ENCODE assay signal across 14 cellular contexts in genomic region chr5:61245486-61245885, GRCh38.
DNase-seq lines count a peak whose midpoint lies in the region; ATAC-seq, FAIRE-seq and TF ChIP-seq lines count a peak whose summit lies in the region.
"Had no signal": no experiment of that assay in that cellular context is flagged by ENCODE, and none has a peak within 500 bp of the region (broad histone marks: within the 10 kb centered on the region; RNA-seq: fewer than 3 reads in every experiment).

No MANE protein-coding gene starts in this region.

- ATAC-seq in HepG2, result no peak
- no peak for ATAC-seq in GM18868 (IDR thresholded peaks at IDR 0.05; ENCODE audit: unreplicated experiment)
- ATAC-seq: natural killer cell; stimulated activated effector memory CD8-positive, alpha-beta T cell treated with anti-CD3 and anti-CD28 coated beads, Interleukin-12 subunit alpha, Interleukin-12 subunit beta, amount 100 ng/mL, for 72 hours had no signal

- H3K27me3 ChIP-seq in BE2C (no peaks in the 10 kb centered on the region), HepG2 (ENCODE audit: control insufficient read depth in 1 of 2, insufficient read depth in 2 of 2, low read length in 2 of 2) (0 out of 5 replicates have a peak, but pooled peaks cover 0 to 4% of the 10 kb centered on the region in 2 experiments)

- TF ChIP-seq RAD21 in HepG2 (CRISPR knock-in tag; IDR thresholded peaks at IDR 0.05), result no peak

- no peak for TF ChIP-seq POLR2A in HepG2 (IDR thresholded peaks at IDR 0.05; ENCODE audit: insufficient read depth in 1 of 2, low read depth in 2 of 2, low read length in 2 of 2)

- no peaks in the 10 kb centered on the region for H4K20me1 ChIP-seq in HepG2 (ENCODE audit: insufficient read depth, low read length)

- intact Hi-C loops in MCF 10A (cut with micrococcal nuclease), result no loop called here
- intact Hi-C loops in HepG2 (cut with micrococcal nuclease; ENCODE audit: unreplicated experiment), result no loop called here
- intact Hi-C loops in CD14-positive monocyte (cut with micrococcal nuclease), result no loop called here

- H3K36me3 Mint-ChIP-seq in MCF 10A (ENCODE audit: insufficient read depth, unreplicated experiment), result no peaks in the 10 kb centered on the region
- H3K36me3 Mint-ChIP-seq in CD14-positive monocyte, result peaks cover 1 to 2% of the 10 kb centered on the region in 2 donors
- H3K36me3 Mint-ChIP-seq: activated naive CD4-positive, alpha-beta T cell treated with anti-CD3 and anti-CD28 coated beads, Interleukin-2, amount 50 U/mL, for 24 hours; natural killer cell; stimulated activated effector memory CD8-positive, alpha-beta T cell treated with anti-CD3 and anti-CD28 coated beads, Interleukin-12 subunit alpha, Interleukin-12 subunit beta, amount 100 ng/mL, for 72 hours had no signal

- TF ChIP-seq CTCF in BE2C (IDR thresholded peaks at IDR 0.05; ENCODE audit: low read depth, low read length), result no peak
- no peak for TF ChIP-seq CTCF in MCF 10A (IDR thresholded peaks at IDR 0.05; ENCODE audit: unreplicated experiment)
- TF ChIP-seq CTCF in HepG2 (CRISPR knock-in tag; IDR thresholded peaks at IDR 0.05), result no peak
- TF ChIP-seq CTCF in CD14-positive monocyte (IDR thresholded peaks at IDR 0.05), result no peak

- no peak for TF ChIP-seq EP300 in HepG2 (IDR thresholded peaks at IDR 0.05; ENCODE audit: low read depth in 2 of 2, low read length in 2 of 2)
- TF ChIP-seq EP300 in HepG2 (CRISPR knock-in tag; IDR thresholded peaks at IDR 0.05; ENCODE audit: borderline replicate concordance), result no peak

- H3K4me3 ChIP-seq in BE2C (ENCODE audit: low read depth, low read length) (peak overlapping the region; percentile 25), HepG2 (replicated peaks in 1 of 3; ENCODE audit: insufficient read depth in 1 of 3, low read depth in 2 of 3, low read length in 3 of 3) (no peak overlapping the region)

- H3K27me3 Mint-ChIP-seq in MCF 10A (ENCODE audit: insufficient read depth, unreplicated experiment) (no peaks in the 10 kb centered on the region), CD14-positive monocyte (ENCODE audit: low read depth in 3 of 3) (peaks cover 0 to 2% (median 0%) of the 10 kb centered on the region in 3 donors)

- no peak overlapping the region for H3K9ac ChIP-seq in HepG2 (ENCODE audit: insufficient read depth, low read depth, low read length)

- H3K27ac Mint-ChIP-seq in MCF 10A (ENCODE audit: low read depth, unreplicated experiment) (no peak overlapping the region), CD14-positive monocyte (no peak overlapping the region)
- H3K27ac Mint-ChIP-seq: activated naive CD4-positive, alpha-beta T cell treated with anti-CD3 and anti-CD28 coated beads, Interleukin-2, amount 50 U/mL, for 24 hours; CD4-positive, alpha-beta T cell; natural killer cell; stimulated activated effector memory CD8-positive, alpha-beta T cell treated with anti-CD3 and anti-CD28 coated beads, Interleukin-12 subunit alpha, Interleukin-12 subunit beta, amount 100 ng/mL, for 72 hours had no signal

- H2AFZ ChIP-seq in HepG2 (ENCODE audit: low read length), result no peak overlapping the region

- H3K27ac ChIP-seq in HepG2 (ENCODE audit: extremely low read length, insufficient read depth, low read length), result no peak overlapping the region

- in situ Hi-C loops in HepG2 (cut with HindIII; ENCODE audit: extremely low pct_ligation_motif_present, low pct_unique_long_range_greater_than_20kb), result no loop called here

- H3K9me3 ChIP-seq in BE2C (no peaks in the 10 kb centered on the region), HepG2 (ENCODE audit: low read length) (no peaks in the 10 kb centered on the region)

- peak overlapping the region; percentile 3; the same call in 1 of the 2 replicates for H3K4me2 ChIP-seq in HepG2 (ENCODE audit: low read depth, low read length)

- POLR2A ChIA-PET in MCF 10A (lab: Yijun Ruan, JAX), result interaction anchor here (0.6 kb wide), 1 partner anchor 668 kb away, joined by 3 read pairs; no protein-coding TSS in a partner anchor
- POLR2A ChIA-PET in HepG2 (lab: Yijun Ruan, JAX), result no interaction called here

- H3K9me3 Mint-ChIP-seq in MCF 10A (ENCODE audit: unreplicated experiment), result peaks cover 11% of the 10 kb centered on the region
- H3K9me3 Mint-ChIP-seq in CD14-positive monocyte, result peaks cover 5 to 23% (median 14%) of the 10 kb centered on the region in 7 donors
- H3K9me3 Mint-ChIP-seq: activated naive CD4-positive, alpha-beta T cell treated with anti-CD3 and anti-CD28 coated beads, Interleukin-2, amount 50 U/mL, for 24 hours; natural killer cell; stimulated activated effector memory CD8-positive, alpha-beta T cell treated with anti-CD3 and anti-CD28 coated beads, Interleukin-12 subunit alpha, Interleukin-12 subunit beta, amount 100 ng/mL, for 72 hours had no signal

- H3K36me3 ChIP-seq in BE2C, result no peaks in the 10 kb centered on the region
- no peaks in the 10 kb centered on the region for H3K36me3 ChIP-seq in HepG2 (replicated peaks in 1 of 2; ENCODE audit: control insufficient read depth in 1 of 2, insufficient read depth in 2 of 2, low read length in 2 of 2)

- WGBS in HepG2 (ENCODE audit: low lambda C conversion rate), result 46% methylated on average over 4 of the region's 4 CpGs

- no peaks in the 10 kb centered on the region; the same call in 1 of the 2 replicates for H3K4me1 ChIP-seq in BE2C
- no peaks in the 10 kb centered on the region for H3K4me1 ChIP-seq in HepG2 (ENCODE audit: insufficient read depth, low read length)

- no peak for FAIRE-seq in HepG2 (lab: Jason Lieb, UNC)

- CTCF ChIA-PET in MCF 10A (lab: Yijun Ruan, JAX) (interaction anchor here (0.6 kb wide), 1 partner anchor 67 kb away, joined by 3 read pairs; no protein-coding TSS in a partner anchor), HepG2 (lab: Yijun Ruan, JAX; ENCODE audit: low intra/inter-chr PET ratio, low total read pairs) (no interaction called here)

- no peaks in the 10 kb centered on the region for H3K79me2 ChIP-seq in HepG2 (ENCODE audit: insufficient read depth, low read length)

- DNase-seq in BE2C (no peak), LHCN-M2 (ENCODE audit: low read depth) (peak; percentile 12), MCF 10A (ENCODE audit: unreplicated experiment) (peak; percentile 43), HepG2 (ENCODE audit: low spot score) (no peak), CD14-positive monocyte (ENCODE audit: low spot score) (no peak), NAMALWA (ENCODE audit: low spot score) (no peak), HCEC 1CT (no peak)
- DNase-seq: activated CD4-positive, alpha-beta T cell treated with anti-CD3 and anti-CD28 coated beads, Interleukin-2, amount 50 U/mL, for 48 hours; CD4-positive, alpha-beta T cell; natural killer cell; stimulated activated CD4-positive, alpha-beta T cell treated with anti-CD3 and anti-CD28 coated beads, Interleukin-15, amount 100 ng/mL, for 24 hours had no signal

- H3K4me3 Mint-ChIP-seq in MCF 10A (ENCODE audit: unreplicated experiment), result no peak overlapping the region
- H3K4me3 Mint-ChIP-seq in CD14-positive monocyte, result no peak overlapping the region
- H3K4me3 Mint-ChIP-seq: activated naive CD4-positive, alpha-beta T cell treated with anti-CD3 and anti-CD28 coated beads, Interleukin-2, amount 50 U/mL, for 24 hours; CD4-positive, alpha-beta T cell; natural killer cell; stimulated activated effector memory CD8-positive, alpha-beta T cell treated with anti-CD3 and anti-CD28 coated beads, Interleukin-12 subunit alpha, Interleukin-12 subunit beta, amount 100 ng/mL, for 72 hours had no signal

- BruUV-seq in MCF 10A (replicated peaks; lab: Mats Ljungman, UMichigan), result no TSS peak
- BruUV-seq in HepG2 (replicated peaks; lab: Mats Ljungman, UMichigan), result no TSS peak

- H3K4me1 Mint-ChIP-seq in MCF 10A (ENCODE audit: insufficient read depth, unreplicated experiment) (no peaks in the 10 kb centered on the region), CD14-positive monocyte (peaks cover 9% of the 10 kb centered on the region)
- H3K4me1 Mint-ChIP-seq: activated naive CD4-positive, alpha-beta T cell treated with anti-CD3 and anti-CD28 coated beads, Interleukin-2, amount 50 U/mL, for 24 hours; natural killer cell; stimulated activated effector memory CD8-positive, alpha-beta T cell treated with anti-CD3 and anti-CD28 coated beads, Interleukin-12 subunit alpha, Interleukin-12 subunit beta, amount 100 ng/mL, for 72 hours had no signal

TF ChIP-seq in HepG2, 621 proteins besides CTCF, POLR2A, EP300 and RAD21 (continues in another document):
- no peak for TF ChIP-seq ZNF776 (CRISPR knock-in tag; IDR thresholded peaks at IDR 0.05)
- no peak for TF ChIP-seq ZBTB7A (CRISPR knock-in tag; IDR thresholded peaks at IDR 0.05)
- TF ChIP-seq NFIB (CRISPR knock-in tag; IDR thresholded peaks at IDR 0.05; ENCODE audit: borderline replicate concordance), result no peak
- no peak for TF ChIP-seq ZNF253 (CRISPR knock-in tag; IDR thresholded peaks at IDR 0.05; ENCODE audit: borderline replicate concordance)
- TF ChIP-seq ZSCAN30 (CRISPR knock-in tag; IDR thresholded peaks at IDR 0.05), result no peak
- no peak for TF ChIP-seq BRF2 (CRISPR knock-in tag; IDR thresholded peaks at IDR 0.05)
- no peak for TF ChIP-seq NFKBIZ (CRISPR knock-in tag; IDR thresholded peaks at IDR 0.05)
- no peak for TF ChIP-seq RBAK (CRISPR knock-in tag; IDR thresholded peaks at IDR 0.05)
- TF ChIP-seq ZNF576 (CRISPR knock-in tag; IDR thresholded peaks at IDR 0.05), result no peak

Comparison
In these comparisons a context has a peak if more than half of its experiments do, and no peak if none do; other contexts are left out.
1. DNase-seq: peak in LHCN-M2 (single experiment) and MCF 10A (single experiment); none in BE2C (single experiment), HepG2 (single experiment), CD14-positive monocyte (single experiment), NAMALWA (single experiment) and HCEC 1CT (single experiment).